ENCODE assay signal across 1 cellular context in the genomic region with DNA sequence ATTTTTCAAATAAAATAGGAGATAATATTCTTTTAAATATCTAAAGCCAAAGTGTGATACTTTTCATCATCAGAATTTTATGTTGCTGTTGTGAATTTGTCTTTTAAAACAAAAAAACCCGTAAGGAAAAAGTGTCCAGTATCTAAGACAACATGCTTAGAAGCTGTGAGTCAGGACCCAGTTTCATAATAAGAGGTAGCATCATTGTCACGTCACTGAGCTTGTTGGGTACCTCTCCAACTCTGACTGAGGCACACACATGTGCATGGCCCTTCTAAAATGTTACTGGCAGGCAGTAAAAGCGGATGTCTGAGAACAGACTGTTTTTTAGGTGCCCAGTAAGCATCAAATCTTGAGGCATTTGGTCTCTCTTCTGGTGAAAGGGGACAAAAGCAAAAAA.
TF ChIP-seq lines count a peak whose summit lies in the region.

No MANE protein-coding gene starts in this region.

TF ChIP-seq in endothelial cell of umbilical vein, 7 proteins besides CTCF, POLR2A, EP300 and RAD21:
- TF ChIP-seq JUN (IDR thresholded peaks at IDR 0.05; ENCODE audit: borderline replicate concordance, insufficient read depth, insufficient read length, low read depth) = no peak
- no peak for TF ChIP-seq FOS (IDR thresholded peaks at IDR 0.05; ENCODE audit: borderline replicate concordance, insufficient read depth, low read length)
- no peak for TF ChIP-seq EZH2 (IDR thresholded peaks at IDR 0.05; ENCODE audit: borderline replicate concordance, low read depth, low read length, severe bottlenecking)
- TF ChIP-seq POLR2AphosphoS5 (IDR thresholded peaks at IDR 0.05; ENCODE audit: insufficient read depth, low read depth, low read length) = no peak
- TF ChIP-seq, protein P1, sequence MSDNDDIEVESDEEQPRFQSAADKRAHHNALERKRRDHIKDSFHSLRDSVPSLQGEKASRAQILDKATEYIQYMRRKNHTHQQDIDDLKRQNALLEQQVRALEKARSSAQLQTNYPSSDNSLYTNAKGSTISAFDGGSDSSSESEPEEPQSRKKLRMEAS (IDR thresholded peaks at IDR 0.05; ENCODE audit: insufficient read depth, insufficient read length) = no peak
- no peak for TF ChIP-seq MYC (IDR thresholded peaks at IDR 0.05; ENCODE audit: low read depth, low read length)
- TF ChIP-seq GATA2 (IDR thresholded peaks at IDR 0.05; ENCODE audit: insufficient read depth, insufficient read length, low read depth, low read length) = no peak
TF ChIP-seq in endothelial cell of umbilical vein: peak in this region for 0.
